In the genomic region with DNA sequence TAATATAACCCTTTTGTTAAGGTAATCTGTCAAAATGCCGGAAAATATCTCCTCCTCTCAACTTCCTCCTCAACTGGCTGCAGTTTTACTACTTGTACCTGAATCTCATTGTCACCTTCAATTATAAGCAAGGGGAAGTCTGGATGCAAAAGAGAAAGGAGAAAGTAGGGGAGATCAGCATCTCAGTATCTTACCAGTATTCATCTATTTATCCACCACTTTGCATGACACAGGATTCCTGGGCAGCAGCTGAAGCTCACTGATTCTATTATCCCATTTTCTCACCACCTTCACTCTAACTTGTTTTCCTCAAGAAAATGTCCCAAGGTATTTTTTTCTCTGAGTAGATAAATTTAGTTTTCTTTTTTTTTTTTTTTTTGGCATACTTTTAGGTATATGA, we compare ENCODE assay signal across 16 cellular contexts.
DNase-seq lines count a peak whose midpoint lies in the region; ATAC-seq, FAIRE-seq and TF ChIP-seq lines count a peak whose summit lies in the region.
"Had no signal": no experiment of that assay in that cellular context is flagged by ENCODE, and none has a peak within 500 bp of the region (broad histone marks: within the 10 kb centered on the region; RNA-seq: fewer than 3 reads in every experiment).

No MANE protein-coding gene starts in this region.

- H3K9me2 ChIP-seq in SU-DHL-6 (replicated peaks; ENCODE audit: insufficient read depth, low read length), result no peaks in the 10 kb centered on the region

- TF ChIP-seq CTCF in SU-DHL-6 (IDR thresholded peaks at IDR 0.05; ENCODE audit: insufficient read depth, low read length, poor library complexity, severe bottlenecking) (no peak), neural progenitor cell (IDR thresholded peaks at IDR 0.05) (no peak)

- 82 to 92% (median 89%) methylated on average over 1 of the region's 1 CpG for WGBS in small intestine, 3 donors

- no peaks in the 10 kb centered on the region for H3K36me3 Mint-ChIP-seq in neural progenitor cell
- H3K36me3 Mint-ChIP-seq: CD4-positive, CD25-positive, alpha-beta regulatory T cell; IgD-negative memory B cell had no signal

- no peaks in the 10 kb centered on the region for H3K9me3 ChIP-seq in SU-DHL-6 (ENCODE audit: insufficient read depth, low read length)
- no peaks in the 10 kb centered on the region for H3K9me3 ChIP-seq in neural progenitor cell (ENCODE audit: low read depth)
- H3K9me3 ChIP-seq in small intestine (ENCODE audit: control insufficient read depth, low read depth), result no peaks in the 10 kb centered on the region
- H3K9me3 ChIP-seq: BLaER1 treated with 17β-estradiol and CSF1 and Interleukin-3, amounts not matched to agents 10 nM and 100 nM had no signal

- H3K9ac ChIP-seq in SU-DHL-6 (ENCODE audit: low read length), result no peak overlapping the region
- H3K9ac ChIP-seq in neural progenitor cell, result no peak overlapping the region
- H3K9ac ChIP-seq: BLaER1 treated with 17β-estradiol and CSF1 and Interleukin-3, amounts not matched to agents 10 nM and 100 nM; GM23248 had no signal

- no peak overlapping the region for H3K27ac Mint-ChIP-seq in neural progenitor cell
- H3K27ac Mint-ChIP-seq: CD4-positive, CD25-positive, alpha-beta regulatory T cell; HFFc6; IgD-negative memory B cell had no signal

- no peaks in the 10 kb centered on the region for H3K9me3 Mint-ChIP-seq in neural progenitor cell
- H3K9me3 Mint-ChIP-seq: HFFc6, IgD-negative memory B cell had no signal

- H3K4me3 ChIP-seq in H7 (ENCODE audit: insufficient read depth, low read depth, low read length), result no peak overlapping the region
- no peak overlapping the region for H3K4me3 ChIP-seq in SU-DHL-6 (ENCODE audit: insufficient read depth, low read length, poor library complexity, severe bottlenecking)
- H3K4me3 ChIP-seq in neural progenitor cell, result no peak overlapping the region
- no peak overlapping the region for H3K4me3 ChIP-seq in small intestine (ENCODE audit: low read depth in 1 of 2, low read length in 2 of 2)
- H3K4me3 ChIP-seq: BLaER1 treated with 17β-estradiol and CSF1 and Interleukin-3, amounts not matched to agents 10 nM and 100 nM; GM23248 had no signal

- H3K4me1 Mint-ChIP-seq in neural progenitor cell, result peaks cover 2% of the 10 kb centered on the region

- H3K79me2 ChIP-seq in SU-DHL-6 (ENCODE audit: insufficient read depth, low read length) (no peaks in the 10 kb centered on the region), neural progenitor cell (ENCODE audit: low read depth) (no peaks in the 10 kb centered on the region)

- H3K27ac ChIP-seq in SU-DHL-6 (ENCODE audit: low read depth, low read length) (no peak overlapping the region), neural progenitor cell (no peak overlapping the region), small intestine (ENCODE audit: low read depth in 1 of 2, low read length in 1 of 2) (no peak overlapping the region)
- H3K27ac ChIP-seq: BLaER1 treated with 17β-estradiol and CSF1 and Interleukin-3, amounts not matched to agents 10 nM and 100 nM; GM23248 had no signal

- no peak overlapping the region for H3K4me3 Mint-ChIP-seq in neural progenitor cell
- H3K4me3 Mint-ChIP-seq: CD4-positive, CD25-positive, alpha-beta regulatory T cell; HFFc6; IgD-negative memory B cell had no signal

- FAIRE-seq in small intestine (lab: Jason Lieb, UNC), result no peak

- H4K20me1 ChIP-seq in SU-DHL-6 (ENCODE audit: low read depth, low read length) (no peaks in the 10 kb centered on the region), neural progenitor cell (ENCODE audit: low read depth) (no peaks in the 10 kb centered on the region)
- H4K20me1 ChIP-seq: BLaER1 treated with 17β-estradiol and CSF1 and Interleukin-3, amounts not matched to agents 10 nM and 100 nM had no signal

- no peaks in the 10 kb centered on the region for H3K36me3 ChIP-seq in H7 (replicated peaks; ENCODE audit: control insufficient read depth, insufficient read depth, low read length)
- H3K36me3 ChIP-seq in SU-DHL-6 (ENCODE audit: low read length), result no peaks in the 10 kb centered on the region; the same call in 1 of the 2 replicates
- H3K36me3 ChIP-seq in neural progenitor cell, result no peaks in the 10 kb centered on the region
- no peaks in the 10 kb centered on the region for H3K36me3 ChIP-seq in small intestine (ENCODE audit: control insufficient read depth in 2 of 2, insufficient read depth in 2 of 2, low read length in 2 of 2)
- H3K36me3 ChIP-seq: BLaER1 treated with 17β-estradiol and CSF1 and Interleukin-3, amounts not matched to agents 10 nM and 100 nM had no signal

- no peaks in the 10 kb centered on the region for H3K27me3 ChIP-seq in H7 (ENCODE audit: control insufficient read depth, insufficient read depth, low read length)
- H3K27me3 ChIP-seq in SU-DHL-6 (ENCODE audit: low read length), result no peaks in the 10 kb centered on the region
- H3K27me3 ChIP-seq in neural progenitor cell, result no peaks in the 10 kb centered on the region
- H3K27me3 ChIP-seq in small intestine (ENCODE audit: control insufficient read depth in 2 of 2, insufficient read depth in 2 of 2, low read length in 2 of 2), result no peaks in the 10 kb centered on the region
- H3K27me3 ChIP-seq: BLaER1 treated with 17β-estradiol and CSF1 and Interleukin-3, amounts not matched to agents 10 nM and 100 nM had no signal

- H3K27me3 Mint-ChIP-seq in neural progenitor cell (ENCODE audit: insufficient read depth, low read depth), result no peaks in the 10 kb centered on the region
- H3K27me3 Mint-ChIP-seq: CD4-positive, CD25-positive, alpha-beta regulatory T cell; IgD-negative memory B cell had no signal

- H3F3A ChIP-seq in SU-DHL-6 (ENCODE audit: insufficient read depth), result no peaks in the 10 kb centered on the region
- no peaks in the 10 kb centered on the region for H3F3A ChIP-seq in neural progenitor cell (ENCODE audit: low read depth)

- H2AFZ ChIP-seq in SU-DHL-6 (ENCODE audit: low read depth, low read length, severe bottlenecking), result peak overlapping the region; percentile 34
- no peak overlapping the region for H2AFZ ChIP-seq in neural progenitor cell (replicated peaks)
- H2AFZ ChIP-seq: GM23248 had no signal

- H3K4me1 ChIP-seq in neural progenitor cell (peaks cover 6% of the 10 kb centered on the region), small intestine (ENCODE audit: control insufficient read depth in 2 of 2, insufficient read depth in 1 of 2, low read depth in 1 of 2, low read length in 1 of 2) (no peaks in the 10 kb centered on the region)
- H3K4me1 ChIP-seq: BLaER1 treated with 17β-estradiol and CSF1 and Interleukin-3, amounts not matched to agents 10 nM and 100 nM had no signal

- ATAC-seq in GM21447 (IDR thresholded peaks at IDR 0.05; ENCODE audit: unreplicated experiment), result no peak

- DNase-seq in H7 (peak; percentile 28), iPS DF 4.7 (ENCODE audit: extremely low read depth, low spot score) (peak; percentile 46), neural progenitor cell (ENCODE audit: low spot score) (no peak), small intestine (no peak), NCI-H2196 treated with DMSO at 0.1 percent for 48 hours (lab: John Stamatoyannopoulos, UW; ENCODE audit: unreplicated experiment) (no peak)
- DNase-seq: ACHN; CD4-positive, CD25-positive, alpha-beta regulatory T cell; DMS53; GM23248; HCEC 1CT; HFFc6; KG1 had no signal

- H3K4me2 ChIP-seq in SU-DHL-6 (ENCODE audit: low read depth, low read length, poor library complexity, severe bottlenecking) (no peak overlapping the region), neural progenitor cell (peak overlapping the region; percentile 6)
- H3K4me2 ChIP-seq: BLaER1 treated with 17β-estradiol and CSF1 and Interleukin-3, amounts not matched to agents 10 nM and 100 nM had no signal

Comparison
In these comparisons a context has a peak if more than half of its experiments do, and no peak if none do; other contexts are left out.
1. DNase-seq: peak in H7 (single experiment) and iPS DF 4.7 (single experiment); none in neural progenitor cell (single experiment), small intestine (single experiment) and NCI-H2196 treated with DMSO at 0.1 percent for 48 hours (single experiment).